1 cellular context compared by ENCODE assay signal in genomic region chr1:247212914-247213617, GRCh38.
TF ChIP-seq lines count a peak whose summit lies in the region.

No MANE protein-coding gene starts in this region.

TF ChIP-seq in K562, 482 proteins besides CTCF, POLR2A, EP300 and RAD21 (continues in another document):
- TF ChIP-seq CBFB (CRISPR knock-in tag; IDR thresholded peaks at IDR 0.05): no peak
- no peak for TF ChIP-seq RHOXF2B (CRISPR knock-in tag; conservative IDR thresholded peaks at IDR 0.05)
- no peak for TF ChIP-seq PBX2 (CRISPR knock-in tag; IDR thresholded peaks at IDR 0.05; ENCODE audit: low read depth)
- TF ChIP-seq PBX2 (tag; conservative IDR thresholded peaks at IDR 0.05; ENCODE audit: low read depth): peak; percentile 78
- TF ChIP-seq CREM (IDR thresholded peaks at IDR 0.05; ENCODE audit: low read depth): no peak
- TF ChIP-seq JUND (IDR thresholded peaks at IDR 0.05; ENCODE audit: borderline replicate concordance, low read depth, low read length): peak; percentile 78
- TF ChIP-seq JUND (tag; IDR thresholded peaks at IDR 0.05; ENCODE audit: borderline replicate concordance, low read depth, low read length): peak; percentile 91
- TF ChIP-seq RB1 (IDR thresholded peaks at IDR 0.05; ENCODE audit: low read depth): no peak
- TF ChIP-seq SMAD3 (CRISPR knock-in tag; conservative IDR thresholded peaks at IDR 0.05): no peak
- no peak for TF ChIP-seq ZNF76 (CRISPR knock-in tag; IDR thresholded peaks at IDR 0.05; ENCODE audit: borderline replicate concordance)
- no peak for TF ChIP-seq ZBTB33 (CRISPR knock-in tag; IDR thresholded peaks at IDR 0.05)
- TF ChIP-seq SIN3B (IDR thresholded peaks at IDR 0.05; ENCODE audit: low read depth): no peak
- no peak for TF ChIP-seq GTF2A2 (tag; IDR thresholded peaks at IDR 0.05)
- peak; percentile 42; the same call in 1 of the 2 replicates for TF ChIP-seq CBFA2T3 (IDR thresholded peaks at IDR 0.05)
- TF ChIP-seq ERF (CRISPR knock-in tag; IDR thresholded peaks at IDR 0.05): no peak
- TF ChIP-seq CHD1 (IDR thresholded peaks at IDR 0.05; ENCODE audit: low read length): no peak
- TF ChIP-seq SLC30A9 (CRISPR knock-in tag; IDR thresholded peaks at IDR 0.05): no peak
- TF ChIP-seq ZNF431 (CRISPR knock-in tag; IDR thresholded peaks at IDR 0.05): no peak
- TF ChIP-seq DPF2 (IDR thresholded peaks at IDR 0.05): peak; percentile 53
- TF ChIP-seq CREB5 (CRISPR knock-in tag; IDR thresholded peaks at IDR 0.05): no peak
- no peak for TF ChIP-seq ZNF146 (CRISPR knock-in tag; IDR thresholded peaks at IDR 0.05; ENCODE audit: unreplicated experiment)
- no peak for TF ChIP-seq NBN (IDR thresholded peaks at IDR 0.05; ENCODE audit: low read depth)
- TF ChIP-seq ILK (tag; IDR thresholded peaks at IDR 0.05; ENCODE audit: borderline replicate concordance, low read depth): no peak
- peak; percentile 76 for TF ChIP-seq ZNF316 (IDR thresholded peaks at IDR 0.05)
- no peak for TF ChIP-seq PCBP1 (IDR thresholded peaks at IDR 0.05; ENCODE audit: low read depth, low read length, poor library complexity, severe bottlenecking)
- no peak for TF ChIP-seq KDM2B (CRISPR knock-in tag; IDR thresholded peaks at IDR 0.05)
- peak; percentile 92 for TF ChIP-seq MEIS2 (IDR thresholded peaks at IDR 0.05; ENCODE audit: partially characterized antibody)
- TF ChIP-seq ZNF830 (CRISPR knock-in tag; IDR thresholded peaks at IDR 0.05): no peak
- TF ChIP-seq CHCHD3 (CRISPR knock-in tag; IDR thresholded peaks at IDR 0.05): no peak
- no peak for TF ChIP-seq HNRNPK (IDR thresholded peaks at IDR 0.05; ENCODE audit: low read depth, low read length, poor library complexity, severe bottlenecking)
- no peak for TF ChIP-seq ZNF41 (CRISPR knock-in tag; conservative IDR thresholded peaks at IDR 0.05)
- TF ChIP-seq ATF3 (IDR thresholded peaks at IDR 0.05): peak; percentile 82
- no peak for TF ChIP-seq ATF3 (CRISPR knock-in tag; conservative IDR thresholded peaks at IDR 0.05)
- TF ChIP-seq C11orf30 (IDR thresholded peaks at IDR 0.05; ENCODE audit: low read depth): peak; percentile 59
- no peak for TF ChIP-seq ZNF398 (CRISPR knock-in tag; IDR thresholded peaks at IDR 0.05)
- TF ChIP-seq YBX1 (IDR thresholded peaks at IDR 0.05): no peak
- no peak for TF ChIP-seq PHF8 (IDR thresholded peaks at IDR 0.05; ENCODE audit: borderline replicate concordance, low read length)
- no peak for TF ChIP-seq BRF1 (IDR thresholded peaks at IDR 0.05; ENCODE audit: borderline replicate concordance, extremely low read depth, insufficient read length)
- no peak for TF ChIP-seq WHSC1 (IDR thresholded peaks at IDR 0.05; ENCODE audit: low read length)
- no peak for TF ChIP-seq ZNF407 (IDR thresholded peaks at IDR 0.05; ENCODE audit: low read depth)
- TF ChIP-seq HINFP (tag; conservative IDR thresholded peaks at IDR 0.05; ENCODE audit: low read depth): no peak
- TF ChIP-seq CC2D1A (IDR thresholded peaks at IDR 0.05): no peak
- TF ChIP-seq KDM5B (IDR thresholded peaks at IDR 0.05; ENCODE audit: insufficient replicate concordance, low read depth, low read length): no peak
- TF ChIP-seq GATAD2A (IDR thresholded peaks at IDR 0.05): no peak
- no peak for TF ChIP-seq ZNF561 (CRISPR knock-in tag; conservative IDR thresholded peaks at IDR 0.05)
- no peak for TF ChIP-seq FOXK1 (CRISPR knock-in tag; IDR thresholded peaks at IDR 0.05; ENCODE audit: borderline replicate concordance)
- TF ChIP-seq SRF (CRISPR knock-in tag; IDR thresholded peaks at IDR 0.05): no peak
- TF ChIP-seq TSC22D4 (tag; IDR thresholded peaks at IDR 0.05): no peak
- TF ChIP-seq POLR2AphosphoS5 (IDR thresholded peaks at IDR 0.05; ENCODE audit: control insufficient read depth, insufficient read depth, low read depth, low read length): no peak
- no peak for TF ChIP-seq ETS1 (conservative IDR thresholded peaks at IDR 0.05; ENCODE audit: control insufficient read depth, low read depth, low read length)
- TF ChIP-seq ZNF695 (CRISPR knock-in tag; IDR thresholded peaks at IDR 0.05): no peak
- TF ChIP-seq TAF15 (IDR thresholded peaks at IDR 0.05; ENCODE audit: low read depth, low read length): no peak
- no peak for TF ChIP-seq ETV5 (CRISPR knock-in tag; IDR thresholded peaks at IDR 0.05; ENCODE audit: low read depth)
